21 cellular contexts compared by ENCODE assay signal in genomic region chr10:2981361-2981801, GRCh38.
A peak's percentile ranks its signal among the peaks of the same experiment; 100 is the strongest.
DNase-seq lines count a peak whose midpoint lies in the region; ATAC-seq and TF ChIP-seq lines count a peak whose summit lies in the region.
"Had no signal": no experiment of that assay in that cellular context is flagged by ENCODE, and none has a peak within 500 bp of the region (broad histone marks: within the 10 kb centered on the region; RNA-seq: fewer than 3 reads in every experiment).

No MANE protein-coding gene starts in this region.

- no peaks in the 10 kb centered on the region for H3K79me2 ChIP-seq in ACC112 (ENCODE audit: control insufficient read depth, insufficient read depth, low read length, unreplicated experiment)
- no peaks in the 10 kb centered on the region for H3K79me2 ChIP-seq in H9 (ENCODE audit: insufficient read depth, low read length)

- peak overlapping the region; percentile 51 for H3K27ac ChIP-seq in ACC112 (ENCODE audit: low read depth, low read length)
- H3K27ac ChIP-seq in H9 (ENCODE audit: insufficient read length, low read depth, low read length): no peak overlapping the region
- peak overlapping the region; percentile 55 for H3K27ac ChIP-seq in mesenchymal stem cell (ENCODE audit: low read length, poor library complexity, severe bottlenecking)
- H3K27ac ChIP-seq: body of pancreas, coronary artery, Peyer's patch had no signal

- ATAC-seq in SK-N-SH treated with all-trans-retinoic acid at 6 μM for 48 hours (0 out of 3 replicates have a peak, but pooled peaks have one; percentile 15), GM18520 (IDR thresholded peaks at IDR 0.05; ENCODE audit: unreplicated experiment) (no peak), left colon (no peak)
- ATAC-seq: activated naive CD4-positive, alpha-beta T cell treated with anti-CD3 and anti-CD28 coated beads, Interleukin-2, amount 50 U/mL, for 72 hours; body of pancreas; CD8-positive, alpha-beta T cell; left cardiac atrium; stimulated activated naive CD8-positive, alpha-beta T cell treated with anti-CD3 and anti-CD28 coated beads, Interleukin-15, Interleukin-2, amounts not matched to agents 100 U/mL and 50 U/mL, for 24 hours had no signal

- H3T11ph ChIP-seq in H9 (ENCODE audit: low read length): no peak overlapping the region

- H3K27ac Mint-ChIP-seq in H9: peak overlapping the region in 1 of 3 experiments; percentile 88; a peak in 3 of 7 replicates
- H3K27ac Mint-ChIP-seq: activated CD4-positive, alpha-beta T cell treated with anti-CD3 and anti-CD28 coated beads, Interleukin-2, amount 10 ng/mL, durations not matched to agents 24 days and 14 days; activated naive CD4-positive, alpha-beta T cell treated with anti-CD3 and anti-CD28 coated beads, Interleukin-2, amount 50 U/mL, for 72 hours; CD8-positive, alpha-beta T cell had no signal

- H3K23ac ChIP-seq in H9 (ENCODE audit: insufficient read length, low read depth, low read length): no peak overlapping the region
- no peak overlapping the region for H3K23ac ChIP-seq in mesenchymal stem cell (ENCODE audit: low read length in 2 of 2)

- H3K4me3 ChIP-seq in ACC112 (ENCODE audit: low read depth, low read length): no peak overlapping the region; the same call in 1 of the 2 replicates
- peak overlapping the region in 1 of 2 experiments; percentile 39 for H3K4me3 ChIP-seq in mesenchymal stem cell (ENCODE audit: insufficient read depth in 1 of 2, low read depth in 1 of 2, low read length in 2 of 2)
- H3K4me3 ChIP-seq: body of pancreas, coronary artery, Peyer's patch had no signal

- H3K4me1 ChIP-seq in ACC112 (ENCODE audit: control insufficient read depth, insufficient read depth, low read length, unreplicated experiment) (peaks cover 37% of the 10 kb centered on the region), H9 (ENCODE audit: insufficient read depth, low read length) (no peaks in the 10 kb centered on the region; the same call in 1 of the 2 replicates), mesenchymal stem cell (ENCODE audit: control insufficient read depth, insufficient read depth, low read depth, low read length) (peaks cover 21% of the 10 kb centered on the region)

- H3K79me1 ChIP-seq in H9 (ENCODE audit: insufficient read depth, low read depth, low read length, poor library complexity, severe bottlenecking): no peaks in the 10 kb centered on the region
- no peaks in the 10 kb centered on the region for H3K79me1 ChIP-seq in mesenchymal stem cell (replicated peaks; ENCODE audit: low read length, poor library complexity, severe bottlenecking)

- H3K4ac ChIP-seq in H9 (ENCODE audit: low read depth, low read length) (no peak overlapping the region), mesenchymal stem cell (ENCODE audit: low read depth in 1 of 2, low read length in 2 of 2) (no peak overlapping the region)

- no peaks in the 10 kb centered on the region for H4K20me1 ChIP-seq in H9 (ENCODE audit: control insufficient read depth, insufficient read depth, insufficient read length)

- H3K9me3 ChIP-seq in H9 (ENCODE audit: control insufficient read depth, low read depth, low read length) (no peaks in the 10 kb centered on the region), mesenchymal stem cell (ENCODE audit: control insufficient read depth, low read length) (no peaks in the 10 kb centered on the region)
- H3K9me3 ChIP-seq: body of pancreas, Peyer's patch had no signal

- TF ChIP-seq CTCF in H9 (conservative IDR thresholded peaks at IDR 0.05): no peak

- no peak overlapping the region for H3K56ac ChIP-seq in H9 (ENCODE audit: insufficient read length, low read depth, low read length)

- H3K9ac ChIP-seq in H9 (ENCODE audit: extremely low read depth, insufficient read length, low read length): no peak overlapping the region
- H3K9ac ChIP-seq in mesenchymal stem cell (ENCODE audit: low read length): peak overlapping the region; percentile 57

- intact Hi-C loops in left colon (cut with DNase I, micrococcal nuclease): no loop called here

- no peak overlapping the region for H3K4me3 Mint-ChIP-seq in H9
- H3K4me3 Mint-ChIP-seq: activated CD4-positive, alpha-beta T cell treated with anti-CD3 and anti-CD28 coated beads, Interleukin-2, amount 10 ng/mL, durations not matched to agents 24 days and 14 days; CD8-positive, alpha-beta T cell had no signal

- DNase-seq in H9 (peak; percentile 41), mesenchymal stem cell (no peak), activated gamma-delta T cell (lab: John Stamatoyannopoulos, UW) (no peak), left colon (no peak), KG1 (lab: John Stamatoyannopoulos, UW) (no peak)
- DNase-seq: activated CD4-positive, alpha-beta T cell treated with anti-CD3 and anti-CD28 coated beads, Interleukin-2, amount 10 ng/mL, durations not matched to agents 24 days and 14 days; activated T-cell treated with anti-CD3 and anti-CD28 coated beads for 4 hours; body of pancreas; CD8-positive, alpha-beta T cell; left cardiac atrium; NCI-H1417 treated with DMSO at 0.1 percent for 48 hours; NCI-H82; Peyer's patch; retina; stimulated activated CD4-positive, alpha-beta T cell treated with anti-CD3 and anti-CD28 coated beads, Interleukin-15, amount 100 ng/mL, for 24 hours; stimulated activated naive CD8-positive, alpha-beta T cell treated with anti-CD3 and anti-CD28 coated beads, Interleukin-15, Interleukin-2, amounts not matched to agents 100 U/mL and 50 U/mL, for 24 hours had no signal

- no peak overlapping the region for H2AK5ac ChIP-seq in H9 (ENCODE audit: insufficient read length, low read length)
- H2AK5ac ChIP-seq in mesenchymal stem cell (ENCODE audit: low read length, severe bottlenecking): no peak overlapping the region

- H3K27me3 Mint-ChIP-seq in H9 (ENCODE audit: low read depth): no peaks in the 10 kb centered on the region; the same call in 1 of the 2 replicates

- H3K36me3 ChIP-seq in ACC112 (ENCODE audit: insufficient read depth, low read length) (no peaks in the 10 kb centered on the region), mesenchymal stem cell (ENCODE audit: control insufficient read depth in 1 of 2, insufficient read depth in 2 of 2, low read depth in 1 of 2, low read length in 2 of 2) (no peaks in the 10 kb centered on the region)
- H3K36me3 ChIP-seq: Peyer's patch had no signal

- H2AFZ ChIP-seq in ACC112 (ENCODE audit: low read length, unreplicated experiment): peak overlapping the region; percentile 64
- H2AFZ ChIP-seq in H9 (ENCODE audit: low read length): no peak overlapping the region
- H2AFZ ChIP-seq in mesenchymal stem cell (ENCODE audit: low read depth, low read length): no peak overlapping the region

- no peaks in the 10 kb centered on the region for H3K36me3 Mint-ChIP-seq in H9 (ENCODE audit: insufficient read depth in 1 of 3, low read depth in 3 of 3)
- H3K36me3 Mint-ChIP-seq: CD8-positive, alpha-beta T cell had no signal

- no peak overlapping the region for H2BK5ac ChIP-seq in H9 (ENCODE audit: insufficient read length, low read length)
- no peak overlapping the region for H2BK5ac ChIP-seq in mesenchymal stem cell (ENCODE audit: low read depth, low read length, poor library complexity, severe bottlenecking)

- H3K14ac ChIP-seq in H9 (ENCODE audit: insufficient read depth, low read length): no peak overlapping the region
- no peak overlapping the region for H3K14ac ChIP-seq in mesenchymal stem cell (ENCODE audit: low read length in 2 of 2)

- H2BK20ac ChIP-seq in H9 (ENCODE audit: low read depth, low read length, poor library complexity, severe bottlenecking): no peak overlapping the region

- H4K8ac ChIP-seq in H9 (replicated peaks; ENCODE audit: insufficient read length, low read depth, low read length): no peak overlapping the region
- peak overlapping the region; percentile 45 for H4K8ac ChIP-seq in mesenchymal stem cell (ENCODE audit: low read length)

- H4K5ac ChIP-seq in H9 (ENCODE audit: insufficient read length, low read depth, low read length): no peak overlapping the region

- no peak overlapping the region for H3K18ac ChIP-seq in H9 (ENCODE audit: insufficient read length, low read depth, low read length)
- peak overlapping the region in 1 of 2 experiments; percentile 34 for H3K18ac ChIP-seq in mesenchymal stem cell (ENCODE audit: low read depth in 1 of 2, low read length in 2 of 2)

- H2BK120ac ChIP-seq in H9 (ENCODE audit: low read depth, low read length, poor library complexity, severe bottlenecking): no peak overlapping the region
- H2BK120ac ChIP-seq in mesenchymal stem cell (ENCODE audit: low read depth, low read length): no peak overlapping the region

- H3K27me3 ChIP-seq in ACC112 (ENCODE audit: insufficient read depth, low read length) (no peaks in the 10 kb centered on the region; the same call in 1 of the 2 replicates), H9 (ENCODE audit: insufficient read depth, low read length) (no peaks in the 10 kb centered on the region), mesenchymal stem cell (ENCODE audit: control insufficient read depth in 1 of 2, insufficient read depth in 1 of 2, low read length in 2 of 2) (peaks cover 0 to under 1% of the 10 kb centered on the region in 2 experiments)
- H3K27me3 ChIP-seq: body of pancreas, Peyer's patch had no signal

- no peaks in the 10 kb centered on the region for H3K23me2 ChIP-seq in H9 (ENCODE audit: insufficient read length, low read depth, low read length, poor library complexity, severe bottlenecking)

- H4K91ac ChIP-seq in H9 (ENCODE audit: insufficient read length, low read depth, low read length) (no peak overlapping the region), mesenchymal stem cell (ENCODE audit: low read length) (no peak overlapping the region)

- no peaks in the 10 kb centered on the region for H3K9me3 Mint-ChIP-seq in H9
- H3K9me3 Mint-ChIP-seq: activated CD4-positive, alpha-beta T cell treated with anti-CD3 and anti-CD28 coated beads, Interleukin-2, amount 10 ng/mL, durations not matched to agents 24 days and 14 days; activated naive CD4-positive, alpha-beta T cell treated with anti-CD3 and anti-CD28 coated beads, Interleukin-2, amount 50 U/mL, for 72 hours; CD8-positive, alpha-beta T cell had no signal

- H2BK15ac ChIP-seq in H9 (ENCODE audit: low read depth, low read length): no peak overlapping the region
- no peak overlapping the region for H2BK15ac ChIP-seq in mesenchymal stem cell (ENCODE audit: low read depth, poor library complexity, severe bottlenecking)

- no peak overlapping the region for H3K4me2 ChIP-seq in H9 (ENCODE audit: insufficient read depth, insufficient read length, low read length)
- H3K4me2 ChIP-seq in mesenchymal stem cell (ENCODE audit: low read length, poor library complexity, severe bottlenecking): peak overlapping the region; percentile 55

- no peak overlapping the region for H2BK12ac ChIP-seq in H9 (ENCODE audit: insufficient read length, low read depth, low read length)
- H2BK12ac ChIP-seq in mesenchymal stem cell (ENCODE audit: low read length in 2 of 2): peak overlapping the region in 1 of 2 experiments; percentile 4

- WGBS in H9 (ENCODE audit: extremely low coverage, insufficient read length, low lambda C conversion rate): no CpG with 5 or more reads among the region's 19 CpGs
- 89% methylated on average over 18 of the region's 19 CpGs for WGBS in mesenchymal stem cell

- H3K4me1 Mint-ChIP-seq in H9: peaks cover 18% of the 10 kb centered on the region in 2 experiments
